Comparison of ENCODE assay signal across 7 cellular contexts in the genomic region with DNA sequence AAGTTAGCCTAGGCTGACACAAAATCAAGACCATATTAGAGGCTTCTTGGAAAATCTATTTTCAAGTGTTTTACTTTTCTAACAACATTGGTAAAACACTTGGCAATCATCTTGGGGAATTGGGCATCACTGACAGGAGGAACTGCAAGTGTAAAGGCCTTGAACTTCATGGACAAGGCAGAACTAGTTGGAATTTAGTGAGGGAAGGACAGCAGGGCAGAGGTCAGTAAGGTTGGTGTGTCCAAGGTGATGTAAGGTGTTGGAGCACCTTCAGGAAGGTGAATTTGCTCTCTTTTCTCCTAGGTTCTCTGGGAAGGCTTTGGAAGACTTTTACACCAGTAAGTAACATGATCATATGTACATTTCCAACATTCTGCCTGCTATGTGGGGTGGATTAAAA. TPM values are rescaled to one million over a fixed set of nuclear protein-coding genes. Genes with fewer than 3 reads are reported as not detected.
"Had no signal": no experiment of that assay in that cellular context is flagged by ENCODE, and none has a peak within 500 bp of the region (broad histone marks: within the 10 kb centered on the region; RNA-seq: fewer than 3 reads in every experiment).

No MANE protein-coding gene starts in this region.

- ATAC-seq: GM23338 had no signal

- H2AFZ ChIP-seq: GM23338 had no signal

- H3K4me2 ChIP-seq: GM23338 had no signal

- H3K4me3 ChIP-seq: GM23338 had no signal

- FAIRE-seq: H1, H54, HTR-8/SVneo had no signal

- DNase-seq: H9, HCEC 1CT had no signal

RNA-seq across cellular contexts. Expression of gene SLC17A4, which starts 1.5 kb away (rescaled TPM):
- total RNA-seq: GM23338, H1, H9 had no signal
- polyA plus RNA-seq: GM23338, H1, IgD-negative memory B cell had no signal
